ENCODE assay signal across 8 cellular contexts in genomic region chr19:43983912-43984686, GRCh38. TPM values are rescaled to one million over a fixed set of nuclear protein-coding genes. Genes with fewer than 3 reads are reported as not detected.
DNase-seq lines count a peak whose midpoint lies in the region; ATAC-seq, FAIRE-seq and TF ChIP-seq lines count a peak whose summit lies in the region.

TSS of gene ZNF155 (plus strand) at chr19:43984188. CDS start at chr19:43988544, 4,356 bp downstream.

- peaks cover 2 to 3% of the 10 kb centered on the region in 2 experiments for H3K36me3 ChIP-seq in keratinocyte (ENCODE audit: control insufficient read depth in 2 of 2, extremely low read depth in 1 of 2, insufficient read depth in 2 of 2, low read length in 2 of 2)

- H2AFZ ChIP-seq in keratinocyte (ENCODE audit: control insufficient read depth, low read length), result peak within 1 kb of the TSS; percentile 95

- no peaks in the 10 kb centered on the region for H3K9me3 ChIP-seq in keratinocyte (ENCODE audit: control insufficient read depth, low read depth, low read length)

- peak; percentile 89 for ATAC-seq in GM18502 (IDR thresholded peaks at IDR 0.05; ENCODE audit: poor library complexity, unreplicated experiment)
- peak; percentile 85 for ATAC-seq in HG03066 (IDR thresholded peaks at IDR 0.05; ENCODE audit: low read depth, unreplicated experiment)
- ATAC-seq in activated CD4-positive, CD25-positive, alpha-beta regulatory T cell treated with anti-CD3 and anti-CD28 coated beads, Interleukin-2, amount 50 U/mL, for 24 hours, result peak; percentile 91 to 96
- ATAC-seq in HG02571 (IDR thresholded peaks at IDR 0.05; ENCODE audit: unreplicated experiment), result no peak

- dilution Hi-C loops in keratinocyte (cut with MboI; ENCODE audit: extremely low pct_ligation_motif_present, low sequenced_read_pairs), result no loop called here

- H3K4me2 ChIP-seq in keratinocyte (ENCODE audit: control insufficient read depth, extremely low read depth, insufficient read depth, low read depth, low read length), result peak within 1 kb of the TSS; percentile 86

- peak; percentile 98 for FAIRE-seq in keratinocyte (lab: Jason Lieb, UNC)

- no peaks in the 10 kb centered on the region for H3K4me1 ChIP-seq in keratinocyte (ENCODE audit: control insufficient read depth, extremely low read depth, insufficient read depth, low read length)

- peak within 1 kb of the TSS; percentile 78 for H3K9ac ChIP-seq in keratinocyte (ENCODE audit: control insufficient read depth, extremely low read depth, insufficient read depth, low read length)

- H3K27ac ChIP-seq in keratinocyte (ENCODE audit: control insufficient read depth, insufficient read depth, low read length), result peak within 1 kb of the TSS; percentile 70

- TF ChIP-seq CTCF in choroid plexus epithelial cell (conservative IDR thresholded peaks at IDR 0.05; ENCODE audit: low read depth, low read length) (no peak), keratinocyte (optimal IDR thresholded peaks at IDR 0.05 in 1 of 3, IDR thresholded peaks at IDR 0.05 in 1 of 3, conservative IDR thresholded peaks at IDR 0.05 in 1 of 3; ENCODE audit: extremely low read depth in 1 of 3, insufficient read depth in 2 of 3, low read length in 3 of 3) (no peak)

- H3K4me3 ChIP-seq in choroid plexus epithelial cell (ENCODE audit: low read depth, low read length) (peak within 1 kb of the TSS; percentile 87), keratinocyte (ENCODE audit: control insufficient read depth in 2 of 3, extremely low read depth in 1 of 3, insufficient read depth in 2 of 3, low read depth in 1 of 3, low read length in 3 of 3) (peak within 1 kb of the TSS; percentile 82 to 91 (median 89))

- H3K27me3 ChIP-seq in keratinocyte (ENCODE audit: control insufficient read depth, extremely low read depth, insufficient read depth, low read length), result no peaks in the 10 kb centered on the region

- H3K9me1 ChIP-seq in keratinocyte (ENCODE audit: control insufficient read depth, extremely low read depth, insufficient read depth, low read length), result no peaks in the 10 kb centered on the region

- H4K20me1 ChIP-seq in keratinocyte (ENCODE audit: control insufficient read depth, extremely low read depth, insufficient read depth, low read length), result no peaks in the 10 kb centered on the region

- DNase-seq in NCI-H226 (peak; percentile 98), choroid plexus epithelial cell (ENCODE audit: low read depth) (peak; percentile 98), keratinocyte (ENCODE audit: low read depth, low spot score) (peak; percentile 82)
- peak; percentile 53 to 59 for DNase-seq in stimulated activated CD4-positive, alpha-beta T cell treated with anti-CD3 and anti-CD28 coated beads, Interleukin-12 subunit alpha, Interleukin-12 subunit beta, amount 100 ng/mL, for 24 hours (ENCODE audit: low read depth in 2 of 2)

- H3K79me2 ChIP-seq in keratinocyte (ENCODE audit: control insufficient read depth, insufficient read depth, low read length), result peaks cover 18% of the 10 kb centered on the region

RNA-seq across cellular contexts. Expression of gene ZNF155, which starts in this region (rescaled TPM):
- polyA plus RNA-seq in keratinocyte, result 5.0 to 7.0 TPM (median 6.2 TPM) in 3 replicates
- 1.9 TPM for polyA plus RNA-seq in keratinocyte (2011; ENCODE audit: low read depth)
- polyA plus RNA-seq in keratinocyte (2011; cell fraction: cytosol; rRNA removed), result 2.1 and 3.1 TPM in 2 replicates
- 10.5 and 12.3 TPM in 2 replicates for polyA plus RNA-seq in keratinocyte (2011; cell fraction: nucleus; rRNA removed)
- polyA plus RNA-seq in keratinocyte (2012; ENCODE audit: low replicate concordance), result 4.0 and 4.6 TPM in 2 replicates
- 2.7 to 6.4 TPM (median 3.2 TPM) in 3 replicates for polyA minus RNA-seq in keratinocyte
- polyA minus RNA-seq in keratinocyte (2011; cell fraction: cytosol; rRNA and poly(A)+ RNA removed), result 1.3 TPM
- polyA minus RNA-seq in keratinocyte (2011; cell fraction: nucleus; rRNA and poly(A)+ RNA removed), result 4.1 and 7.5 TPM in 2 replicates
